Comparison of ENCODE assay signal across 8 cellular contexts in the genomic region with DNA sequence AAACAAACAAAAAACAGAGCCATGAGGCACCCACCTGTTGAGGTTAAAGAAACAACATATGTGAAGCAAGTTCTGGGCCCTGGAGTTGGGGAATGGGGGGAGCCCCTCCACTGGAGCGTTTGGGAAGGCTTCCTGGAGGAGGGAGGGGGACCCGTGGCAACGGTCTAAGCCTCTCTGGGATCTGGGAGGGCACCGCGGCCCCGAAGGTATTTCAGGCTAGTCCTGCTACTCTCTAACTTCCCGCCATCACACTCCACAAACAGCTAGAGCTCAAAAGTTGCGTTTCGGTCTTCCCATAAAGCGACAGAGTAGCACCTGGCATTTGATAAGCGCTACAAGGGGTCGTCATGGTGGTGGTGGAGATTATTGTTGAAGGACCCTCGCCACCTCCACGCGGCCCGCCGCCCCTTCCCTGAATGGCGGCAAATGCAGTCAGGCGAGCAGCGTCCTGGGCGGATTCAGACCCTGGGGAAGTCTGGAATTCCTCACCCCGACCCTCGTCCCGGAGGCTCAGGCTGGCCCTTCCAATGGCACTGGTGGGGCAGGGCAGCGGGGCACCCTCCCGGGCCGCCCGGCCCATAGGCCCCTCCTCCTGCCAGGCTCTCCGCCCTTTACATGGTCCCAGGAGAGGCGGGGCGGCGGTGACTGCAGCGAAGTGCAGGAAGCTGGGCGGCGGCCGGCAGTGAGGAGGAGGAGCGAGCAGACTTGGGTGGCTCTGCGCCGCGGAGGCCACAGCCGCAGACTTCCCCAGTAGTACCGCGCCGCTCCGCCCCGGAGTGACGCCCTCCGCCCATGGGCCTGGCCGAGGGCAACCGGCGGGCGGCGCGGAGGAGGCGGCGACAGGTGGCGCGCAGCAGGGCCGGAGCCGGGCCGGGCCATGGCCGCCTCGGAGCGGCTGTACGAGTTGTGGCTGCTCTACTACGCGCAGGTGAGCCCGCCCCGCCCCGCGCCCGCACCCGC. TPM values are rescaled to one million over a fixed set of nuclear protein-coding genes. Genes with fewer than 3 reads are reported as not detected.
DNase-seq lines count a peak whose midpoint lies in the region; ATAC-seq and TF ChIP-seq lines count a peak whose summit lies in the region.

A gene with protein sequence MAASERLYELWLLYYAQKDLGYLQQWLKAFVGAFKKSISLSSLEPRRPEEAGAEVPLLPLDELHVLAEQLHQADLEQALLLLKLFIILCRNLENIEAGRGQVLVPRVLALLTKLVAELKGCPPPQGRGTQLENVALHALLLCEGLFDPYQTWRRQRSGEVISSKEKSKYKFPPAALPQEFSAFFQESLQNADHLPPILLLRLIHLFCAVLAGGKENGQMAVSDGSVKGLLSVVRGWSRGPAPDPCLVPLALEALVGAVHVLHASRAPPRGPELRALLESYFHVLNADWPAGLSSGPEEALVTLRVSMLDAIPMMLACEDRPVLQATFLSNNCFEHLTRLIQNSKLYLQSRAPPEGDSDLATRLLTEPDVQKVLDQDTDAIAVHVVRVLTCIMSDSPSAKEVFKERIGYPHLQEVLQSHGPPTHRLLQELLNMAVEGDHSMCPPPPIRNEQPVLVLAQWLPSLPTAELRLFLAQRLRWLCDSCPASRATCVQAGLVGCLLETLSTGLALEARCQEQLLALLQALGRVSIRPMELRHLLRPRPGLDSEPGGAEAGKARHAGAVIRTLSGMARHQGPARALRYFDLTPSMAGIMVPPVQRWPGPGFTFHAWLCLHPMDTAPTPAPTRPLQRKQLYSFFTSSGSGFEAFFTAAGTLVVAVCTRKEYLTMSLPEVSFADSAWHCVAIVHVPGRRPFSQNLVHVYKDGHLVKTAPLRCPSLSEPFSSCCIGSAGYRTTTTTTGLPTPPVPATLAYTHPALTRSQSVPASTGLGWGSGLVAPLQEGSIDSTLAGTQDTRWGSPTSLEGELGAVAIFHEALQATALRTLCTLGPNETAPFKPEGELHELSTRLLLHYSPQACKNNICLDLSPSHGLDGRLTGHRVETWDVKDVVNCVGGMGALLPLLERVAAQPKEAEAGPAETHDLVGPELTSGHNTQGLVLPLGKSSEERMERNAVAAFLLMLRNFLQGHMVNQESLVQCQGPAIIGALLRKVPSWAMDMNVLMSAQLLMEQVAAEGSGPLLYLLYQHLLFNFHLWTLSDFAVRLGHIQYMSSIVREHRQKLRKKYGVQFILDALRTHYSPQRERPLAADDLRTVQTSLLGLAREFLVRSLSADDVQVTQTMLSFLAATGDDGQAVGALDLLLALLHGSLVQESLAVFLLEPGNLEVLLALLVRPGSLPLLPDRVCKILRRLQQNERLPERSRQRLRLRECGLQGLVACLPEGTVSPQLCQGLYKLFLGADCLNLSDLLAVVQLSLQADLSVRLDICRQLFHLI (N-terminal part only) (plus strand): TSS at position 682 of the 960 bp plus-strand sequence. CDS start 196 bp downstream, at position 878.

- H3K36me3 Mint-ChIP-seq in chondrocyte (ENCODE audit: low read depth) = no peaks in the 10 kb centered on the region

- peak; percentile 25 for TF ChIP-seq CTCF in chondrocyte (IDR thresholded peaks at IDR 0.05)

- peaks cover 42% of the 10 kb centered on the region for H3K4me1 Mint-ChIP-seq in chondrocyte (ENCODE audit: low read depth)

- H3K4me3 Mint-ChIP-seq in chondrocyte (ENCODE audit: unreplicated experiment) = peak within 1 kb of the TSS; percentile 82

- no peaks in the 10 kb centered on the region for H3K9me3 Mint-ChIP-seq in chondrocyte (ENCODE audit: low read depth)

- peak within 1 kb of the TSS; percentile 45 for H3K27ac Mint-ChIP-seq in chondrocyte (ENCODE audit: unreplicated experiment)

- peak; percentile 46 for ATAC-seq in HG03378 (IDR thresholded peaks at IDR 0.05; ENCODE audit: unreplicated experiment)

- peak; percentile 69 for TF ChIP-seq POLR2A in GM19099 (IDR thresholded peaks at IDR 0.05; ENCODE audit: extremely low read depth, insufficient read length, low read depth)

- H3K27me3 Mint-ChIP-seq in chondrocyte (ENCODE audit: low read depth) = no peaks in the 10 kb centered on the region

- peak; percentile 94 for DNase-seq in Ammon's horn (ENCODE audit: low spot score)
- DNase-seq in NCI-H510A (lab: John Stamatoyannopoulos, UW) = peak; percentile 93
- DNase-seq in activated CD4-positive, alpha-beta T cell treated with anti-CD3 and anti-CD28 coated beads for 1 hour = peak; percentile 90
- peak; percentile 99 for DNase-seq in chondrocyte (ENCODE audit: low spot score)
- peak; percentile 93 for DNase-seq in kidney glomerular epithelial cell (lab: John Stamatoyannopoulos, UW)
- peak; percentile 94 to 96 for DNase-seq in stimulated activated CD4-positive, alpha-beta T cell treated with anti-CD3 and anti-CD28 coated beads, Interleukin-15, amount 100 ng/mL, for 48 hours (ENCODE audit: low read depth in 2 of 2)

RNA-seq across cellular contexts. Expression of the gene that starts here (rescaled TPM):
- total RNA-seq in chondrocyte = 15.9 to 18.1 TPM (median 16.5 TPM) in 3 replicates

Comparison
In these comparisons a context has a peak if more than half of its experiments do, and no peak if none do; other contexts are left out.
1. Peak in every context shown above with its lines: DNase-seq and ATAC-seq.